ENCODE assay signal across 8 cellular contexts in genomic region chr19:9584073-9584833, GRCh38. TPM values are rescaled to one million over a fixed set of nuclear protein-coding genes. Genes with fewer than 3 reads are reported as not detected.
DNase-seq lines count a peak whose midpoint lies in the region; ATAC-seq, FAIRE-seq and TF ChIP-seq lines count a peak whose summit lies in the region.

Gene ZNF121, minus strand, starts transcription at chr19:9584504. Its CDS starts 16,407 bp downstream, at chr19:9568097.

- H3K9ac ChIP-seq in keratinocyte (ENCODE audit: control insufficient read depth, extremely low read depth, insufficient read depth, low read length), result peak within 1 kb of the TSS; percentile 97

- DNase-seq in A673 (ENCODE audit: low spot score), result peak; percentile 89
- peak; percentile 91 for DNase-seq in NCI-H345 (lab: John Stamatoyannopoulos, UW)
- DNase-seq in activated CD4-positive, CD25-positive, alpha-beta regulatory T cell treated with anti-CD3 and anti-CD28 coated beads, Interleukin-2, amount 50 U/mL, for 72 hours, result peak; percentile 85
- DNase-seq in cerebellar cortex (ENCODE audit: low spot score), result peak; percentile 90
- peak; percentile 21 for DNase-seq in keratinocyte (ENCODE audit: low read depth, low spot score)
- DNase-seq in stimulated activated CD4-positive, alpha-beta T cell treated with anti-CD3 and anti-CD28 coated beads, Interleukin-15, amount 100 ng/mL, for 1 hour (ENCODE audit: low read depth in 1 of 2, low spot score in 1 of 2), result peak; percentile 56 to 69

- dilution Hi-C loops in keratinocyte (cut with MboI; ENCODE audit: extremely low pct_ligation_motif_present, low sequenced_read_pairs), result no loop called here

- H3K4me1 ChIP-seq in A673 (ENCODE audit: insufficient read depth, low read length, poor library complexity, severe bottlenecking) (no peaks in the 10 kb centered on the region), keratinocyte (ENCODE audit: control insufficient read depth, extremely low read depth, insufficient read depth, low read length) (peaks cover 9% of the 10 kb centered on the region)

- H3K36me3 ChIP-seq in A673 (ENCODE audit: insufficient read depth, low read length, poor library complexity, severe bottlenecking), result peaks cover 36% of the 10 kb centered on the region
- peaks cover 5 to 10% of the 10 kb centered on the region in 2 experiments for H3K36me3 ChIP-seq in keratinocyte (ENCODE audit: control insufficient read depth in 2 of 2, extremely low read depth in 1 of 2, insufficient read depth in 2 of 2, low read length in 2 of 2)

- no peak for FAIRE-seq in keratinocyte (lab: Jason Lieb, UNC)

- H3K27me3 ChIP-seq in A673 (replicated peaks; ENCODE audit: insufficient read depth, low read depth, low read length, poor library complexity) (no peaks in the 10 kb centered on the region), keratinocyte (ENCODE audit: control insufficient read depth, extremely low read depth, insufficient read depth, low read length) (no peaks in the 10 kb centered on the region)

- H3K9me3 ChIP-seq in A673 (ENCODE audit: low read depth, low read length, poor library complexity, severe bottlenecking), result peaks cover 38% of the 10 kb centered on the region
- peaks cover 3% of the 10 kb centered on the region for H3K9me3 ChIP-seq in keratinocyte (ENCODE audit: control insufficient read depth, low read depth, low read length)

- H4K20me1 ChIP-seq in keratinocyte (ENCODE audit: control insufficient read depth, extremely low read depth, insufficient read depth, low read length), result no peaks in the 10 kb centered on the region

- intact Hi-C loops in A673 (cut with micrococcal nuclease; ENCODE audit: unreplicated experiment), result loop anchor here (1.0 kb wide), 1 partner anchor 212 kb away; no protein-coding TSS in a partner anchor

- POLR2A ChIA-PET in A673 (lab: Charles Lee; ENCODE audit: low non-redundant PET), result no interaction called here

- CTCF ChIA-PET in A673 (lab: Charles Lee), result interaction anchor here (0.6 kb wide), 1 partner anchor 212 kb away, joined by 4 read pairs; no protein-coding TSS in a partner anchor

- ATAC-seq in GM18867 (IDR thresholded peaks at IDR 0.05; ENCODE audit: unreplicated experiment), result peak; percentile 86
- ATAC-seq in HG03139 (IDR thresholded peaks at IDR 0.05; ENCODE audit: unreplicated experiment), result peak; percentile 77

- peak within 1 kb of the TSS; percentile 87 for H3K27ac ChIP-seq in A673 (ENCODE audit: low read depth, low read length, poor library complexity, severe bottlenecking)
- H3K27ac ChIP-seq in keratinocyte (ENCODE audit: control insufficient read depth, insufficient read depth, low read length), result peak within 1 kb of the TSS; percentile 93

- H2AFZ ChIP-seq in keratinocyte (ENCODE audit: control insufficient read depth, low read length), result peak within 1 kb of the TSS; percentile 93

- TF ChIP-seq CTCF in A673 (conservative IDR thresholded peaks at IDR 0.05; ENCODE audit: low read depth, low read length) (no peak), keratinocyte (optimal IDR thresholded peaks at IDR 0.05 in 1 of 3, IDR thresholded peaks at IDR 0.05 in 1 of 3, conservative IDR thresholded peaks at IDR 0.05 in 1 of 3; ENCODE audit: extremely low read depth in 1 of 3, insufficient read depth in 2 of 3, low read length in 3 of 3) (no peak)

- no peaks in the 10 kb centered on the region for H3K9me1 ChIP-seq in keratinocyte (ENCODE audit: control insufficient read depth, extremely low read depth, insufficient read depth, low read length)

- H3K4me3 ChIP-seq in A673 (ENCODE audit: low read depth, low read length, poor library complexity, severe bottlenecking), result peak within 1 kb of the TSS; percentile 72
- peak within 1 kb of the TSS; percentile 86 to 93 (median 88) for H3K4me3 ChIP-seq in keratinocyte (ENCODE audit: control insufficient read depth in 2 of 3, extremely low read depth in 1 of 3, insufficient read depth in 2 of 3, low read depth in 1 of 3, low read length in 3 of 3)

- TSS peak; percentile 83 for BruUV-seq in A673 (replicated peaks; lab: Mats Ljungman, UMichigan)

- H3K79me2 ChIP-seq in keratinocyte (ENCODE audit: control insufficient read depth, insufficient read depth, low read length), result peaks cover 50% of the 10 kb centered on the region

- peak within 1 kb of the TSS; percentile 65 for H3K4me2 ChIP-seq in keratinocyte (ENCODE audit: control insufficient read depth, extremely low read depth, insufficient read depth, low read depth, low read length)

RNA-seq across cellular contexts. Expression of gene ZNF121, which starts in this region (rescaled TPM):
- 59.9 and 65.6 TPM in 2 replicates for total RNA-seq in A673 (2021)
- 8.9 to 20.3 TPM (median 17.7 TPM) in 3 replicates for polyA plus RNA-seq in keratinocyte
- polyA plus RNA-seq in keratinocyte (2011; ENCODE audit: low read depth), result 7.1 TPM
- 4.0 and 7.9 TPM in 2 replicates for polyA plus RNA-seq in keratinocyte (2011; cell fraction: cytosol; rRNA removed)
- polyA plus RNA-seq in keratinocyte (2011; cell fraction: nucleus; rRNA removed), result 42.1 and 48.7 TPM in 2 replicates
- polyA plus RNA-seq in keratinocyte (2012; ENCODE audit: low replicate concordance), result 14.8 and 18.5 TPM in 2 replicates
- 13.7 to 63.0 TPM (median 35.6 TPM) in 3 replicates for polyA minus RNA-seq in keratinocyte
- polyA minus RNA-seq in keratinocyte (2011; cell fraction: cytosol; rRNA and poly(A)+ RNA removed), result 25.1 TPM
- polyA minus RNA-seq in keratinocyte (2011; cell fraction: nucleus; rRNA and poly(A)+ RNA removed), result 33.4 and 77.0 TPM in 2 replicates

Comparison
In these comparisons a context has a peak if more than half of its experiments do, and no peak if none do; other contexts are left out.
1. Peak in every context shown above with its lines: DNase-seq, ATAC-seq, H3K4me3 ChIP-seq and H3K27ac ChIP-seq.
2. DNase-seq: peak in every context shown above with its lines; median percentile 91 in NCI-H345; 90 in cerebellar cortex; 89 in A673; 85 in activated CD4-positive, CD25-positive, alpha-beta regulatory T cell treated with anti-CD3 and anti-CD28 coated beads, Interleukin-2, amount 50 U/mL, for 72 hours; 62 in stimulated activated CD4-positive, alpha-beta T cell treated with anti-CD3 and anti-CD28 coated beads, Interleukin-15, amount 100 ng/mL, for 1 hour; 21 in keratinocyte.